36 cellular contexts compared by ENCODE assay signal in the genomic region with DNA sequence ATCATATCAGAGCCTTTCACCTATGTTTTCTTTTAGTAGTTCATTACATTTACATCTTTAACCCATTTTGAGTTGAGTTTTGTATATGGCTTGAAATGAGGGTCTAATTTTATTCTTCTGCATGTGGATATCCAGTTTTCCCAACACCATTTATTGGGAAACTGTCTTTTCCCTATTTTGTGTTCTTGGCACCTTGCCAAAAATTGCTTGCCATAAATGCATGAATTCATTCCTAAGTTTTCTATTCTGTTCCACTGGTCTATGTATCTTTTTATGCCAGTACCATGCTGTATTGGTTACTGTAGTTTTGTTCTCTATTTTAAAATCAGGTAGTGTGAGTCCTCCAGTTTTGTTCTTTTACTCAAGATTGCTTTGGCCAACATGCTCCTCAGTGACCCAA.
"Had no signal": no experiment of that assay in that cellular context is flagged by ENCODE, and none has a peak within 500 bp of the region (broad histone marks: within the 10 kb centered on the region; RNA-seq: fewer than 3 reads in every experiment).

No MANE protein-coding gene starts in this region.

- H3K4me1 Mint-ChIP-seq: activated B cell treated with CpG ODN at 0.5 μM for 24 hours; activated CD4-positive, alpha-beta memory T cell treated with anti-CD3 and anti-CD28 coated beads, Interleukin-2, amount 10 ng/mL, durations not matched to agents 7 days and 5 days; activated CD4-positive, alpha-beta T cell treated with anti-CD3 and anti-CD28 coated beads, Interleukin-2, amount 10 ng/mL, durations not matched to agents 24 days and 14 days; activated CD8-positive, alpha-beta memory T cell treated with anti-CD3 and anti-CD28 coated beads, Interleukin-2, amount 10 ng/mL, durations not matched to agents 7 days and 5 days; activated naive CD4-positive, alpha-beta T cell treated with anti-CD3 and anti-CD28 coated beads, Interleukin-2, amount 10 ng/mL, durations not matched to agents 7 days and 5 days; activated naive CD4-positive, alpha-beta T cell treated with anti-CD3 and anti-CD28 coated beads, Interleukin-2, amount 50 U/mL, for 24 hours; activated naive CD8-positive, alpha-beta T cell treated with anti-CD3 and anti-CD28 coated beads, Interleukin-2, amount 10 ng/mL, durations not matched to agents 7 days and 5 days; central memory CD8-positive, alpha-beta T cell had no signal

- H3K4me1 ChIP-seq: ascending aorta, body of pancreas, breast epithelium, colonic mucosa had no signal

- H3K9me3 Mint-ChIP-seq: activated B cell treated with CpG ODN at 0.5 μM for 24 hours; activated CD4-positive, alpha-beta memory T cell treated with anti-CD3 and anti-CD28 coated beads, Interleukin-2, amount 10 ng/mL, durations not matched to agents 7 days and 5 days; activated CD4-positive, alpha-beta T cell treated with anti-CD3 and anti-CD28 coated beads, Interleukin-2, amount 10 ng/mL, durations not matched to agents 24 days and 14 days; activated naive CD4-positive, alpha-beta T cell treated with anti-CD3 and anti-CD28 coated beads, Interleukin-2, amount 10 ng/mL, durations not matched to agents 7 days and 5 days; activated naive CD8-positive, alpha-beta T cell treated with anti-CD3 and anti-CD28 coated beads, Interleukin-2, amount 10 ng/mL, durations not matched to agents 7 days and 5 days; activated T-helper 2 cell treated with anti-CD3 and anti-CD28 coated beads, Interferon-gamma antibody, Interleukin-2, Interleukin-4, amounts not matched to agents 10 μg/mL and 5 μg/mL and 100 μg/mL, durations not matched to agents 14 hours and 24 hours and 36 hours; central memory CD8-positive, alpha-beta T cell; T-helper 1 cell treated with Interleukin-12 subunit alpha and Interleukin-12 subunit beta and Interleukin-4 antibody, amounts not matched to agents 30 μg/mL and 1 μg/mL, for 36 hours; T-helper 2 cell treated with Interferon-gamma antibody and Interleukin-4, amounts not matched to agents 5 μg/mL and 100 μg/mL, for 36 hours had no signal

- H3K36me3 ChIP-seq: ascending aorta, brain microvascular endothelial cell, breast epithelium, colonic mucosa had no signal

- H3K36me3 Mint-ChIP-seq: activated CD8-positive, alpha-beta memory T cell treated with anti-CD3 and anti-CD28 coated beads, Interleukin-2, amount 10 ng/mL, durations not matched to agents 7 days and 5 days; activated naive CD4-positive, alpha-beta T cell treated with anti-CD3 and anti-CD28 coated beads, Interleukin-2, amount 10 ng/mL, durations not matched to agents 7 days and 5 days; activated naive CD4-positive, alpha-beta T cell treated with anti-CD3 and anti-CD28 coated beads, Interleukin-2, amount 50 U/mL, for 24 hours; activated naive CD8-positive, alpha-beta T cell; activated naive CD8-positive, alpha-beta T cell treated with anti-CD3 and anti-CD28 coated beads, Interleukin-2, amount 10 ng/mL, durations not matched to agents 7 days and 5 days had no signal

- DNase-seq: activated B cell treated with CpG ODN at 0.5 μM for 24 hours; activated CD4-positive, alpha-beta memory T cell treated with anti-CD3 and anti-CD28 coated beads, Interleukin-2, amount 10 ng/mL, durations not matched to agents 7 days and 5 days; activated CD4-positive, alpha-beta T cell treated with anti-CD3 and anti-CD28 coated beads for 4 hours; activated CD4-positive, alpha-beta T cell treated with anti-CD3 and anti-CD28 coated beads, Interleukin-2, amount 10 ng/mL, durations not matched to agents 24 days and 14 days; activated CD4-positive, alpha-beta T cell treated with anti-CD3 and anti-CD28 coated beads, Interleukin-2, amount 50 U/mL, for 1 hour; activated CD4-positive, alpha-beta T cell treated with anti-CD3 and anti-CD28 coated beads, Interleukin-2, amount 50 U/mL, for 4 hours; activated CD4-positive, CD25-positive, alpha-beta regulatory T cell treated with anti-CD3 and anti-CD28 coated beads, Interleukin-2, amount 50 U/mL, for 72 hours; activated CD8-positive, alpha-beta memory T cell treated with anti-CD3 and anti-CD28 coated beads for 24 hours; activated CD8-positive, alpha-beta memory T cell treated with anti-CD3 and anti-CD28 coated beads, Interleukin-2, amount 10 ng/mL, durations not matched to agents 7 days and 5 days; activated CD8-positive, alpha-beta memory T cell treated with anti-CD3 and anti-CD28 coated beads, Interleukin-2, amount 50 U/mL, for 48 hours; activated CD8-positive, alpha-beta T cell treated with anti-CD3 and anti-CD28 coated beads, Interleukin-2, amount 10 ng/mL, durations not matched to agents 7 days and 5 days; activated effector memory CD4-positive, alpha-beta T cell treated with Interleukin-2 at 50 U/mL for 16 hours; activated gamma-delta T cell; activated naive CD4-positive, alpha-beta T cell treated with anti-CD3 and anti-CD28 coated beads, Interleukin-2, amount 10 ng/mL, durations not matched to agents 7 days and 5 days; activated naive CD4-positive, alpha-beta T cell treated with Interleukin-2 at 50 U/mL for 16 hours; activated naive CD8-positive, alpha-beta T cell treated with anti-CD3 and anti-CD28 coated beads, Interleukin-2, amount 10 ng/mL, durations not matched to agents 7 days and 5 days; activated T-cell treated with anti-CD3 and anti-CD28 coated beads, Interleukin-2, amount 50 U/mL, for 24 hours; activated T-cell treated with anti-CD3 and anti-CD28 coated beads, Interleukin-2, amount 50 U/mL, for 48 hours; amygdala; anterior cingulate cortex; body of pancreas; brain microvascular endothelial cell; cerebellar nuclear complex; colonic mucosa; T-helper 2 cell; T-helper 9 cell had no signal

- H3K27ac ChIP-seq: ascending aorta, body of pancreas, brain microvascular endothelial cell, breast epithelium, colonic mucosa, VCaP had no signal

- H3K27ac Mint-ChIP-seq: activated B cell treated with CpG ODN at 0.5 μM for 24 hours; activated CD4-positive, alpha-beta memory T cell treated with anti-CD3 and anti-CD28 coated beads, Interleukin-2, amount 10 ng/mL, durations not matched to agents 7 days and 5 days; activated CD4-positive, alpha-beta T cell treated with anti-CD3 and anti-CD28 coated beads, Interleukin-2, amount 10 ng/mL, durations not matched to agents 24 days and 14 days; activated CD8-positive, alpha-beta memory T cell treated with anti-CD3 and anti-CD28 coated beads, Interleukin-2, amount 10 ng/mL, durations not matched to agents 7 days and 5 days; activated CD8-positive, alpha-beta T cell treated with anti-CD3 and anti-CD28 coated beads, Interleukin-2, amount 10 ng/mL, durations not matched to agents 7 days and 5 days; activated naive CD4-positive, alpha-beta T cell treated with anti-CD3 and anti-CD28 coated beads, Interleukin-2, amount 10 ng/mL, durations not matched to agents 7 days and 5 days; activated naive CD4-positive, alpha-beta T cell treated with anti-CD3 and anti-CD28 coated beads, Interleukin-2, amount 50 U/mL, for 24 hours; activated naive CD8-positive, alpha-beta T cell; activated naive CD8-positive, alpha-beta T cell treated with anti-CD3 and anti-CD28 coated beads, Interleukin-2, amount 10 ng/mL, durations not matched to agents 7 days and 5 days; activated T-cell treated with anti-CD3 and anti-CD28 coated beads, Interleukin-2, amount 50 U/mL, for 24 hours; activated T-helper 2 cell treated with anti-CD3 and anti-CD28 coated beads, Interferon-gamma antibody, Interleukin-2, Interleukin-4, amounts not matched to agents 10 μg/mL and 5 μg/mL and 100 μg/mL, durations not matched to agents 14 hours and 24 hours and 36 hours; T-helper 1 cell treated with Interleukin-12 subunit alpha and Interleukin-12 subunit beta and Interleukin-4 antibody, amounts not matched to agents 30 μg/mL and 1 μg/mL, for 36 hours; T-helper 2 cell treated with Interferon-gamma antibody and Interleukin-4, amounts not matched to agents 5 μg/mL and 100 μg/mL, for 36 hours had no signal

- ATAC-seq: activated CD8-positive, alpha-beta memory T cell treated with anti-CD3 and anti-CD28 coated beads, Interleukin-2, amount 10 ng/mL, durations not matched to agents 7 days and 5 days; activated CD8-positive, alpha-beta T cell treated with anti-CD3 and anti-CD28 coated beads, Interleukin-2, amount 10 ng/mL, durations not matched to agents 7 days and 5 days; body of pancreas had no signal

- H3K4me3 ChIP-seq: ascending aorta, body of pancreas, breast epithelium, colonic mucosa had no signal

- H3K9me3 ChIP-seq: ascending aorta, body of pancreas, breast epithelium, colonic mucosa had no signal

- H3K27me3 ChIP-seq: ascending aorta, body of pancreas, brain microvascular endothelial cell, breast epithelium, colonic mucosa had no signal

- H3K27me3 Mint-ChIP-seq: activated B cell treated with CpG ODN at 0.5 μM for 24 hours; activated CD4-positive, alpha-beta memory T cell treated with anti-CD3 and anti-CD28 coated beads, Interleukin-2, amount 10 ng/mL, durations not matched to agents 7 days and 5 days; activated naive CD4-positive, alpha-beta T cell treated with anti-CD3 and anti-CD28 coated beads, Interleukin-2, amount 10 ng/mL, durations not matched to agents 7 days and 5 days; activated naive CD8-positive, alpha-beta T cell treated with anti-CD3 and anti-CD28 coated beads, Interleukin-2, amount 10 ng/mL, durations not matched to agents 7 days and 5 days had no signal

- FAIRE-seq: TTC549 had no signal

- H3K4me3 Mint-ChIP-seq: activated B cell treated with CpG ODN at 0.5 μM for 24 hours; activated CD4-positive, alpha-beta memory T cell treated with anti-CD3 and anti-CD28 coated beads, Interleukin-2, amount 10 ng/mL, durations not matched to agents 7 days and 5 days; activated CD4-positive, alpha-beta T cell treated with anti-CD3 and anti-CD28 coated beads, Interleukin-2, amount 10 ng/mL, durations not matched to agents 24 days and 14 days; activated CD8-positive, alpha-beta memory T cell treated with anti-CD3 and anti-CD28 coated beads, Interleukin-2, amount 10 ng/mL, durations not matched to agents 7 days and 5 days; activated CD8-positive, alpha-beta T cell treated with anti-CD3 and anti-CD28 coated beads, Interleukin-2, amount 10 ng/mL, durations not matched to agents 7 days and 5 days; activated naive CD4-positive, alpha-beta T cell treated with anti-CD3 and anti-CD28 coated beads, Interleukin-2, amount 10 ng/mL, durations not matched to agents 7 days and 5 days; activated naive CD4-positive, alpha-beta T cell treated with anti-CD3 and anti-CD28 coated beads, Interleukin-2, amount 50 U/mL, for 24 hours; activated naive CD8-positive, alpha-beta T cell; activated naive CD8-positive, alpha-beta T cell treated with anti-CD3 and anti-CD28 coated beads, Interleukin-2, amount 10 ng/mL, durations not matched to agents 7 days and 5 days; activated T-cell treated with anti-CD3 and anti-CD28 coated beads, Interleukin-2, amount 50 U/mL, for 24 hours; central memory CD8-positive, alpha-beta T cell; T-helper 1 cell treated with Interleukin-12 subunit alpha and Interleukin-12 subunit beta and Interleukin-4 antibody, amounts not matched to agents 30 μg/mL and 1 μg/mL, for 36 hours; T-helper 2 cell treated with Interferon-gamma antibody and Interleukin-4, amounts not matched to agents 5 μg/mL and 100 μg/mL, for 36 hours had no signal
